In the genomic region with DNA sequence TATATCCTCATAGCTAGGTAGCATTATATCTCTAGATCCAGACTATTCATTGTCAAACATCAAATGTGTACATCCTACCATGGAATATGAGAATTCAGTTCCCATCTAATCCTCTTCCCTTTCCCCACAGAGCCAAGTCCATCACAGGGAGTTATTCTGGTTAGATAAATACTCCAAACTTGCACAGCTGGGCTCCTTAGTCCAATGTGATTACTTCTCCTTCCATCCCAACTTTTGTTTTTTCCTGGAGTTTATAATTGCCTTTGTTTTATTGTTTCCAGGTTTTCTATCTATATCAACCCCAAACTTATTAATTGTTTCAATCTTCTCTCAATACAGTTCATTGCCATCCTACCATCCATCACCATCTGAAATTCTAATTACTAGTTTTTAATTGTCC, we compare ENCODE assay signal across 30 cellular contexts. TPM values are rescaled to one million over a fixed set of nuclear protein-coding genes. Genes with fewer than 3 reads are reported as not detected.
"Had no signal": no experiment of that assay in that cellular context is flagged by ENCODE, and none has a peak within 500 bp of the region (broad histone marks: within the 10 kb centered on the region; RNA-seq: fewer than 3 reads in every experiment).

No MANE protein-coding gene starts in this region.

- H3K9me3 ChIP-seq: ovary, right lobe of liver, thoracic aorta, thyroid gland, vagina had no signal

- H3K36me3 ChIP-seq: neural progenitor cell, ovary, right lobe of liver, spleen, thyroid gland, tibial nerve, upper lobe of left lung, vagina had no signal

- H3K27ac Mint-ChIP-seq: naive thymus-derived CD4-positive, alpha-beta T cell; natural killer cell; nephron; neural progenitor cell; progenitor cell of endocrine pancreas; stimulated activated naive CD8-positive, alpha-beta T cell treated with anti-CD3 and anti-CD28 coated beads, Interleukin-15, amount 100 ng/mL, for 72 hours had no signal

- H3K27me3 ChIP-seq: neural progenitor cell, ovary, right lobe of liver, spleen, thyroid gland, tibial nerve, upper lobe of left lung, vagina had no signal

- H3K36me3 Mint-ChIP-seq: neural progenitor cell had no signal

- DNase-seq: naive thymus-derived CD4-positive, alpha-beta T cell; natural killer cell; occipital lobe; ovary; posterior cingulate gyrus; psoas muscle; right cardiac atrium; right lobe of liver; spleen; stimulated activated CD4-positive, alpha-beta T cell treated with anti-CD3 and anti-CD28 coated beads, Interleukin-12 subunit alpha, Interleukin-12 subunit beta, amount 100 ng/mL, for 4 hours; stimulated activated CD4-positive, alpha-beta T cell treated with anti-CD3 and anti-CD28 coated beads, Interleukin-1b, Interleukin-23, amount 100 ng/mL, for 48 hours; stimulated activated CD4-positive, alpha-beta T cell treated with anti-CD3 and anti-CD28 coated beads, Interleukin-4, amount 100 ng/mL, for 1 hour; stimulated activated CD4-positive, alpha-beta T cell treated with anti-CD3 and anti-CD28 coated beads, Interleukin-4, amount 100 ng/mL, for 4 hours; stimulated activated CD8-positive, alpha-beta memory T cell treated with anti-CD3 and anti-CD28 coated beads, Interleukin-4, amount 100 ng/mL, for 48 hours; stimulated activated naive CD4-positive, alpha-beta T cell; stimulated activated naive CD8-positive, alpha-beta T cell treated with anti-CD3 and anti-CD28 coated beads, Interleukin-15, amount 100 ng/mL, for 72 hours; stimulated activated naive CD8-positive, alpha-beta T cell treated with anti-CD3 and anti-CD28 coated beads, Interleukin-15, Interleukin-2, amounts not matched to agents 100 U/mL and 50 U/mL, for 24 hours; thyroid gland; trophoblast cell; upper lobe of left lung had no signal

- H3K4me1 ChIP-seq: neural progenitor cell, parathyroid adenoma, psoas muscle, right lobe of liver had no signal

- ATAC-seq: naive thymus-derived CD4-positive, alpha-beta T cell; natural killer cell; psoas muscle; right cardiac atrium; right lobe of liver; stimulated activated naive CD8-positive, alpha-beta T cell treated with anti-CD3 and anti-CD28 coated beads, Interleukin-15, amount 100 ng/mL, for 72 hours; stimulated activated naive CD8-positive, alpha-beta T cell treated with anti-CD3 and anti-CD28 coated beads, Interleukin-15, Interleukin-2, amounts not matched to agents 100 U/mL and 50 U/mL, for 24 hours had no signal

- H3K4me3 ChIP-seq: neural progenitor cell, ovary, psoas muscle, right lobe of liver, skin epidermis, smooth muscle cell, spleen, thoracic aorta, thyroid gland, tibial nerve, upper lobe of left lung, vagina had no signal

- H3K27ac ChIP-seq: neural progenitor cell, ovary, parathyroid adenoma, psoas muscle, right lobe of liver, skin epidermis, spleen, thyroid gland, tibial nerve, upper lobe of left lung, vagina had no signal

- H3K4me3 Mint-ChIP-seq: naive thymus-derived CD4-positive, alpha-beta T cell; natural killer cell; nephron; neural progenitor cell; stimulated activated naive CD8-positive, alpha-beta T cell treated with anti-CD3 and anti-CD28 coated beads, Interleukin-15, amount 100 ng/mL, for 72 hours had no signal

- H3K4me1 Mint-ChIP-seq: natural killer cell; neural progenitor cell; stimulated activated naive CD8-positive, alpha-beta T cell treated with anti-CD3 and anti-CD28 coated beads, Interleukin-15, amount 100 ng/mL, for 72 hours had no signal

- H3K27me3 Mint-ChIP-seq: stimulated activated naive CD8-positive, alpha-beta T cell treated with anti-CD3 and anti-CD28 coated beads, Interleukin-15, amount 100 ng/mL, for 72 hours had no signal

RNA-seq across cellular contexts. Expression of a gene that starts 59.9 kb away (rescaled TPM):
- total RNA-seq: smooth muscle cell had no signal
- polyA plus RNA-seq: neural cell had no signal
